Comparison of ENCODE assay signal across 10 cellular contexts in genomic region chr19:54217522-54218247, GRCh38. TPM values are rescaled to one million over a fixed set of nuclear protein-coding genes. Genes with fewer than 3 reads are reported as not detected.
DNase-seq lines count a peak whose midpoint lies in the region; ATAC-seq and TF ChIP-seq lines count a peak whose summit lies in the region.
"Not testable (repeated sequence)": the region's sequence is repeated elsewhere in the genome, so short reads cannot be mapped to it uniquely, and the experiment has no call there.
"Had no signal": no experiment of that assay in that cellular context is flagged by ENCODE, and none has a peak within 500 bp of the region (broad histone marks: within the 10 kb centered on the region; RNA-seq: fewer than 3 reads in every experiment).

No MANE protein-coding gene starts in this region.

- not testable (repeated sequence) for H2BK5ac ChIP-seq in trophoblast cell (ENCODE audit: low read depth, low read length, poor library complexity)

- not testable (repeated sequence) for H3K27ac ChIP-seq in HEK293 (ENCODE audit: extremely low read depth, low read depth, low read length); trophoblast cell (ENCODE audit: low read depth, low read length)

- not testable (repeated sequence) for H4K91ac ChIP-seq in trophoblast cell (ENCODE audit: low read depth, low read length)

- not testable (repeated sequence) for H3K4me2 ChIP-seq in trophoblast cell (ENCODE audit: low read length)

- peaks cover 54 to 58% of the 10 kb centered on the region in 2 donors for H3K36me3 Mint-ChIP-seq in CD14-positive monocyte
- H3K36me3 Mint-ChIP-seq in brain, result peaks cover 31% of the 10 kb centered on the region
- H3K36me3 Mint-ChIP-seq in effector memory CD8-positive, alpha-beta T cell (ENCODE audit: insufficient read depth), result peaks cover 12% of the 10 kb centered on the region
- H3K36me3 Mint-ChIP-seq in nephron progenitor cell (ENCODE audit: low read depth), result peaks cover 28% of the 10 kb centered on the region
- H3K36me3 Mint-ChIP-seq in stimulated activated effector memory CD8-positive, alpha-beta T cell treated with anti-CD3 and anti-CD28 coated beads, Interleukin-12 subunit alpha, Interleukin-12 subunit beta, amount 100 ng/mL, for 72 hours, result peaks cover 17% of the 10 kb centered on the region

- not testable (repeated sequence) for H3K9me3 ChIP-seq in HEK293 (ENCODE audit: control insufficient read depth, insufficient read depth, low read depth, low read length); trophoblast cell (ENCODE audit: insufficient read depth, low read depth, low read length)

- H3K14ac ChIP-seq in trophoblast cell (ENCODE audit: low read length), result not testable (repeated sequence)

- not testable (repeated sequence) for H3K27me3 Mint-ChIP-seq in CD14-positive monocyte (ENCODE audit: low read depth in 3 of 3); brain; effector memory CD8-positive, alpha-beta T cell; nephron progenitor cell (ENCODE audit: low read depth, poor library complexity)

- not testable (repeated sequence) for H3K18ac ChIP-seq in trophoblast cell (ENCODE audit: low read length)

- H2AK5ac ChIP-seq in trophoblast cell (ENCODE audit: low read length), result not testable (repeated sequence)

- H2BK12ac ChIP-seq in trophoblast cell (ENCODE audit: low read length), result not testable (repeated sequence)

- peak overlapping the region; percentile 4 for H3K9ac ChIP-seq in trophoblast cell (ENCODE audit: low read length)

- not testable (repeated sequence) for H3K4me1 ChIP-seq in HEK293 (ENCODE audit: control insufficient read depth, insufficient read depth, low read length)
- peaks cover 11% of the 10 kb centered on the region in 2 experiments for H3K4me1 ChIP-seq in trophoblast cell (ENCODE audit: control insufficient read depth in 1 of 2, insufficient read depth in 2 of 2, low read length in 2 of 2)

- CTCF ChIA-PET in HEK293 (lab: Yijun Ruan, JAX), result not testable (repeated sequence)

- not testable (repeated sequence) for H3K9me3 Mint-ChIP-seq in CD14-positive monocyte; brain; effector memory CD8-positive, alpha-beta T cell; stimulated activated effector memory CD8-positive, alpha-beta T cell treated with anti-CD3 and anti-CD28 coated beads, Interleukin-12 subunit alpha, Interleukin-12 subunit beta, amount 100 ng/mL, for 72 hours
- H3K9me3 Mint-ChIP-seq in nephron progenitor cell, result peaks cover 15% of the 10 kb centered on the region

- H2AFZ ChIP-seq in trophoblast cell (ENCODE audit: insufficient read depth, low read length, poor library complexity), result not testable (repeated sequence)

- H3K79me2 ChIP-seq in trophoblast cell (ENCODE audit: control insufficient read depth, insufficient read depth, low read length, poor library complexity), result not testable (repeated sequence)

- H4K8ac ChIP-seq in trophoblast cell (ENCODE audit: low read depth, low read length), result not testable (repeated sequence)

- H2BK120ac ChIP-seq in trophoblast cell (ENCODE audit: insufficient read depth, low read length, poor library complexity), result not testable (repeated sequence)

- intact Hi-C loops in CD14-positive monocyte (cut with micrococcal nuclease), result not testable (repeated sequence)

- WGBS in trophoblast cell (ENCODE audit: extremely low coverage, insufficient coverage, insufficient read length), result no CpG with 5 or more reads among the region's 20 CpGs

- not testable (repeated sequence) for ATAC-seq in effector memory CD8-positive, alpha-beta T cell (replicated peaks); stimulated activated effector memory CD8-positive, alpha-beta T cell treated with anti-CD3 and anti-CD28 coated beads, Interleukin-12 subunit alpha, Interleukin-12 subunit beta, amount 100 ng/mL, for 72 hours

- DNase-seq in CD14-positive monocyte (ENCODE audit: low spot score); effector memory CD8-positive, alpha-beta T cell; nephron progenitor cell; trophoblast cell; stimulated activated effector memory CD8-positive, alpha-beta T cell treated with anti-CD3 and anti-CD28 coated beads, Interleukin-12 subunit alpha, Interleukin-12 subunit beta, amount 100 ng/mL, for 72 hours (ENCODE audit: low spot score in 2 of 2): not testable (repeated sequence)
- peak; percentile 86 for DNase-seq in islet precursor cell

- H3K23ac ChIP-seq in trophoblast cell (ENCODE audit: low read length), result not testable (repeated sequence)

- not testable (repeated sequence) for H4K12ac ChIP-seq in trophoblast cell (ENCODE audit: low read depth, low read length)

- not testable (repeated sequence) for H3K4me3 ChIP-seq in HEK293 (ENCODE audit: low read depth, low read length); trophoblast cell (ENCODE audit: low read depth, low read length)

- peak overlapping the region in 6 of 7 donors; percentile 41 to 82 (median 64) for H3K27ac Mint-ChIP-seq in CD14-positive monocyte
- H3K27ac Mint-ChIP-seq in brain, result peak overlapping the region in 3 of 5 experiments; percentile 13 to 95 (median 35)
- peak overlapping the region; percentile 26 to 44 for H3K27ac Mint-ChIP-seq in effector memory CD8-positive, alpha-beta T cell
- peak overlapping the region; percentile 94 for H3K27ac Mint-ChIP-seq in nephron progenitor cell
- H3K27ac Mint-ChIP-seq in stimulated activated effector memory CD8-positive, alpha-beta T cell treated with anti-CD3 and anti-CD28 coated beads, Interleukin-12 subunit alpha, Interleukin-12 subunit beta, amount 100 ng/mL, for 72 hours, result peak overlapping the region; percentile 17

- peaks cover 0 to 13% of the 10 kb centered on the region in 2 experiments; a peak in 2 of 3 replicates for H3K36me3 ChIP-seq in HEK293 (ENCODE audit: control insufficient read depth in 2 of 2, insufficient read depth in 1 of 2, low read length in 2 of 2)
- H3K36me3 ChIP-seq in trophoblast cell (ENCODE audit: control insufficient read depth in 1 of 2, insufficient read depth in 2 of 2, low read length in 2 of 2), result not testable (repeated sequence)

- not testable (repeated sequence) for H3K79me1 ChIP-seq in trophoblast cell (ENCODE audit: low read length)

- TF ChIP-seq CTCF in CD14-positive monocyte (IDR thresholded peaks at IDR 0.05); HEK293 (tag by site-specific recombination; IDR thresholded peaks at IDR 0.05); brain (conservative IDR thresholded peaks at IDR 0.05); nephron progenitor cell (IDR thresholded peaks at IDR 0.05): not testable (repeated sequence)

- H3K4me3 Mint-ChIP-seq in CD14-positive monocyte (peak overlapping the region in 1 of 2 donors; percentile 4), brain (peak overlapping the region in 1 of 5 experiments; percentile 57), nephron progenitor cell (peak overlapping the region; percentile 50)
- not testable (repeated sequence) for H3K4me3 Mint-ChIP-seq in effector memory CD8-positive, alpha-beta T cell; stimulated activated effector memory CD8-positive, alpha-beta T cell treated with anti-CD3 and anti-CD28 coated beads, Interleukin-12 subunit alpha, Interleukin-12 subunit beta, amount 100 ng/mL, for 72 hours

- H3K4ac ChIP-seq in trophoblast cell (ENCODE audit: low read depth, low read length), result not testable (repeated sequence)

- H3K4me1 Mint-ChIP-seq in CD14-positive monocyte (peaks cover 62% of the 10 kb centered on the region), brain (peaks cover 10% of the 10 kb centered on the region), nephron progenitor cell (peaks cover 54% of the 10 kb centered on the region)
- H3K4me1 Mint-ChIP-seq in effector memory CD8-positive, alpha-beta T cell (ENCODE audit: low read depth in 2 of 2); stimulated activated effector memory CD8-positive, alpha-beta T cell treated with anti-CD3 and anti-CD28 coated beads, Interleukin-12 subunit alpha, Interleukin-12 subunit beta, amount 100 ng/mL, for 72 hours: not testable (repeated sequence)

- POLR2A ChIA-PET in HEK293 (lab: Yijun Ruan, JAX), result interaction anchor here (0.6 kb wide), 1 partner anchor 17 kb away, joined by 4 read pairs; the partner anchor contains the start of gene RPS9

- not testable (repeated sequence) for H3K27me3 ChIP-seq in trophoblast cell (ENCODE audit: insufficient read depth, low read length)

TF ChIP-seq in HEK293, 187 proteins besides CTCF, POLR2A, EP300 and RAD21:
- peak; percentile 66 for TF ChIP-seq ZIC2 (tag by site-specific recombination; IDR thresholded peaks at IDR 0.05)
- peak; percentile 75 for TF ChIP-seq GLIS1 (tag by site-specific recombination; IDR thresholded peaks at IDR 0.05)
- TF ChIP-seq ZNF623 (tag by site-specific recombination; IDR thresholded peaks at IDR 0.05), result peak; percentile 26; the same call in 1 of the 2 replicates
TF ChIP-seq in HEK293: peak in this region for 3; not testable (repeated sequence) for 184.

RNA-seq across cellular contexts. Expression of gene LILRB3, which starts 5.1 kb away (rescaled TPM):
- 100 to 1,000 TPM in 1 of 2 donors, 10 to 100 TPM in 1; 62.9 to 104 TPM for polyA plus RNA-seq in CD14-positive monocyte
- 0.29 TPM for polyA plus RNA-seq in brain (ENCODE audit: insufficient read depth, low read depth, low replicate concordance)
- polyA plus RNA-seq in trophoblast cell (2013), result 0.33 and 0.50 TPM in 2 replicates
- polyA plus RNA-seq: AG04450, GM23338 had no signal

RNA-seq across cellular contexts. Expression of gene RPS9, which starts 17.0 kb away (rescaled TPM):
- polyA plus RNA-seq in CD14-positive monocyte (100 to 1,000 TPM; 756 to 983 TPM), brain (ENCODE audit: insufficient read depth, low read depth, low replicate concordance) (2,244 TPM)
- polyA plus RNA-seq in trophoblast cell (2013), result 1,462 and 1,531 TPM in 2 replicates

RNA-seq across cellular contexts. Expression of gene LILRA6, which starts 24.9 kb away (rescaled TPM):
- polyA plus RNA-seq in CD14-positive monocyte (100 to 1,000 TPM in 1 of 2 donors, 10 to 100 TPM in 1; 65.7 to 143 TPM), brain (ENCODE audit: insufficient read depth, low read depth, low replicate concordance) (0.24 TPM)
- 0.08 and 0.14 TPM in 2 replicates for polyA plus RNA-seq in trophoblast cell (2013)
- polyA plus RNA-seq: AG04450, GM23338 had no signal

RNA-seq across cellular contexts. Expression of gene TSEN34, which starts 26.6 kb away (rescaled TPM):
- polyA plus RNA-seq in CD14-positive monocyte (100 to 1,000 TPM; 109 to 125 TPM), brain (ENCODE audit: insufficient read depth, low read depth, low replicate concordance) (73.5 TPM)
- polyA plus RNA-seq in trophoblast cell (2013), result 73.3 and 75.2 TPM in 2 replicates

RNA-seq across cellular contexts. Expression of gene MBOAT7, which starts 28.3 kb away (rescaled TPM):
- polyA plus RNA-seq in CD14-positive monocyte, result 100 to 1,000 TPM in 1 of 2 donors, 10 to 100 TPM in 1; 84.0 to 115 TPM
- 94.4 TPM for polyA plus RNA-seq in brain (ENCODE audit: insufficient read depth, low read depth, low replicate concordance)
- polyA plus RNA-seq in trophoblast cell (2013), result 289 and 304 TPM in 2 replicates

Comparison
In these comparisons a context has a peak if more than half of its experiments do, and no peak if none do; other contexts are left out.
1. H3K27ac Mint-ChIP-seq: peak in every context shown above with its lines; median percentile 94 in nephron progenitor cell; 64 in CD14-positive monocyte; 35 in brain; 35 in effector memory CD8-positive, alpha-beta T cell; 17 in stimulated activated effector memory CD8-positive, alpha-beta T cell treated with anti-CD3 and anti-CD28 coated beads, Interleukin-12 subunit alpha, Interleukin-12 subunit beta, amount 100 ng/mL, for 72 hours.
2. RNA of gene LILRB3, which starts 5.1 kb away (polyA plus RNA-seq): 62.9 to 104 TPM in CD14-positive monocyte; 0.29 TPM in brain (single experiment); every median in the first group is over 10 times any median in the second.
3. RNA of gene LILRA6, which starts 24.9 kb away (polyA plus RNA-seq): 65.7 to 143 TPM in CD14-positive monocyte; 0.24 TPM in brain (single experiment); every median in the first group is over 10 times any median in the second.